In genomic region chr6:40520108-40520507, GRCh38 we compare ENCODE assay signal across 28 cellular contexts.
"Had no signal": no experiment of that assay in that cellular context is flagged by ENCODE, and none has a peak within 500 bp of the region (broad histone marks: within the 10 kb centered on the region; RNA-seq: fewer than 3 reads in every experiment).

No MANE protein-coding gene starts in this region.

- ATAC-seq: psoas muscle; stimulated activated memory B cell treated with anti-CD40 and anti-IgM and Interleukin-4, amounts not matched to agents 10 μg/mL and 1 μg/mL and 100 μg/mL, for 72 hours had no signal

- H3K4me1 Mint-ChIP-seq: mesothelial cell of epicardium; naive B cell; stimulated activated memory B cell treated with anti-CD40 and anti-IgM and Interleukin-4, amounts not matched to agents 10 μg/mL and 1 μg/mL and 100 μg/mL, for 72 hours had no signal

- H3K27me3 ChIP-seq: ascending aorta, brain microvascular endothelial cell, pancreas, thyroid gland, upper lobe of left lung had no signal

- H3K36me3 Mint-ChIP-seq: activated CD4-positive, alpha-beta memory T cell treated with anti-CD3 and anti-CD28 coated beads for 36 hours; activated naive CD4-positive, alpha-beta T cell treated with anti-CD3 and anti-CD28 coated beads, Interleukin-2, amount 10 ng/mL, durations not matched to agents 7 days and 5 days; mesothelial cell of epicardium; naive B cell; stimulated activated memory B cell treated with anti-CD40 and anti-IgM and Interleukin-4, amounts not matched to agents 10 μg/mL and 1 μg/mL and 100 μg/mL, for 72 hours had no signal

- DNase-seq: activated CD4-positive, alpha-beta memory T cell treated with anti-CD3 and anti-CD28 coated beads for 36 hours; activated CD4-positive, alpha-beta T cell treated with anti-CD3 and anti-CD28 coated beads for 48 hours; activated CD8-positive, alpha-beta memory T cell treated with anti-CD3 and anti-CD28 coated beads, Interleukin-2, amount 50 U/mL, for 48 hours; activated gamma-delta T cell; activated naive CD4-positive, alpha-beta T cell treated with anti-CD3 and anti-CD28 coated beads, Interleukin-2, amount 10 ng/mL, durations not matched to agents 7 days and 5 days; activated T-cell treated with anti-CD3 and anti-CD28 coated beads, Interleukin-2, amount 50 U/mL, for 24 hours; brain microvascular endothelial cell; dorsolateral prefrontal cortex; effector memory CD4-positive, alpha-beta T cell; hippocampal formation; mammary epithelial cell; naive B cell; nephron progenitor cell; nucleus accumbens; pancreas; psoas muscle; sigmoid colon; stimulated activated CD4-positive, alpha-beta T cell treated with anti-CD3 and anti-CD28 coated beads, Interleukin-4, amount 100 ng/mL, for 24 hours; stimulated activated CD8-positive, alpha-beta memory T cell treated with anti-CD3 and anti-CD28 coated beads, Interleukin-4, amount 100 ng/mL, for 48 hours; stomach; SW 1271; T-helper 2 cell; thyroid gland; upper lobe of left lung had no signal

- H3K9me3 ChIP-seq: ascending aorta, pancreas, psoas muscle, sigmoid colon, stomach, thyroid gland, upper lobe of left lung had no signal

- H3K27me3 Mint-ChIP-seq: activated T-cell treated with anti-CD3 and anti-CD28 coated beads, Interleukin-2, amount 50 U/mL, for 24 hours had no signal

- H3K9me3 Mint-ChIP-seq: activated CD4-positive, alpha-beta memory T cell treated with anti-CD3 and anti-CD28 coated beads for 36 hours; activated naive CD4-positive, alpha-beta T cell treated with anti-CD3 and anti-CD28 coated beads, Interleukin-2, amount 10 ng/mL, durations not matched to agents 7 days and 5 days; activated T-cell treated with anti-CD3 and anti-CD28 coated beads, Interleukin-2, amount 50 U/mL, for 24 hours; mesothelial cell of epicardium; naive B cell; nephron progenitor cell; stimulated activated memory B cell treated with anti-CD40 and anti-IgM and Interleukin-4, amounts not matched to agents 10 μg/mL and 1 μg/mL and 100 μg/mL, for 72 hours had no signal

- H3K36me3 ChIP-seq: ascending aorta, brain microvascular endothelial cell, pancreas, sigmoid colon, stomach, thyroid gland, upper lobe of left lung had no signal

- H3K27ac Mint-ChIP-seq: activated CD4-positive, alpha-beta memory T cell treated with anti-CD3 and anti-CD28 coated beads for 36 hours; activated naive CD4-positive, alpha-beta T cell treated with anti-CD3 and anti-CD28 coated beads, Interleukin-2, amount 10 ng/mL, durations not matched to agents 7 days and 5 days; activated T-cell treated with anti-CD3 and anti-CD28 coated beads, Interleukin-2, amount 50 U/mL, for 24 hours; mesothelial cell of epicardium; naive B cell; nephron progenitor cell; stimulated activated memory B cell treated with anti-CD40 and anti-IgM and Interleukin-4, amounts not matched to agents 10 μg/mL and 1 μg/mL and 100 μg/mL, for 72 hours had no signal

- H3K4me1 ChIP-seq: ascending aorta, pancreas, psoas muscle, sigmoid colon, stomach, thyroid gland, upper lobe of left lung had no signal

- H3K4me3 ChIP-seq: ascending aorta, coronary artery, dorsolateral prefrontal cortex, pancreas, psoas muscle, sigmoid colon, stomach, thyroid gland, upper lobe of left lung had no signal

- H3K27ac ChIP-seq: ascending aorta, brain microvascular endothelial cell, coronary artery, pancreas, psoas muscle, sigmoid colon, stomach, thyroid gland, upper lobe of left lung had no signal

- H3K4me3 Mint-ChIP-seq: activated CD4-positive, alpha-beta memory T cell treated with anti-CD3 and anti-CD28 coated beads for 36 hours; activated naive CD4-positive, alpha-beta T cell treated with anti-CD3 and anti-CD28 coated beads, Interleukin-2, amount 10 ng/mL, durations not matched to agents 7 days and 5 days; activated T-cell treated with anti-CD3 and anti-CD28 coated beads, Interleukin-2, amount 50 U/mL, for 24 hours; mesothelial cell of epicardium; naive B cell; nephron progenitor cell; stimulated activated memory B cell treated with anti-CD40 and anti-IgM and Interleukin-4, amounts not matched to agents 10 μg/mL and 1 μg/mL and 100 μg/mL, for 72 hours had no signal
